ENCODE assay signal across 8 cellular contexts in genomic region chr9:126543490-126543889, GRCh38.
"Had no signal": no experiment of that assay in that cellular context is flagged by ENCODE, and none has a peak within 500 bp of the region (broad histone marks: within the 10 kb centered on the region; RNA-seq: fewer than 3 reads in every experiment).

No MANE protein-coding gene starts in this region.

- H3K4me1 ChIP-seq: HAP-1 had no signal

- H3K36me3 Mint-ChIP-seq: IgD-negative memory B cell had no signal

- FAIRE-seq: HepG2 had no signal

- DNase-seq: H7, KG1 had no signal

- H3K27me3 Mint-ChIP-seq: IgD-negative memory B cell had no signal

- H3K27ac Mint-ChIP-seq: GM23338, IgD-negative memory B cell had no signal

- ATAC-seq: GM23338, HCT116, HepG2 had no signal

- H2AFZ ChIP-seq: GM23338 had no signal

- H3K27ac ChIP-seq: HL-60 had no signal

- H3K36me3 ChIP-seq: HAP-1 had no signal

- H3K4me3 Mint-ChIP-seq: GM23338, IgD-negative memory B cell had no signal

- H3K9me3 ChIP-seq: HAP-1 had no signal

- H3K4me1 Mint-ChIP-seq: GM23338, IgD-negative memory B cell had no signal

- H3K4me3 ChIP-seq: GM23338, HAP-1 had no signal

- H3K4me2 ChIP-seq: GM23338 had no signal
